ENCODE assay signal across 20 cellular contexts in genomic region chr9:77725820-77726219, GRCh38.
DNase-seq lines count a peak whose midpoint lies in the region; ATAC-seq and TF ChIP-seq lines count a peak whose summit lies in the region.
"Had no signal": no experiment of that assay in that cellular context is flagged by ENCODE, and none has a peak within 500 bp of the region (broad histone marks: within the 10 kb centered on the region; RNA-seq: fewer than 3 reads in every experiment).

No MANE protein-coding gene starts in this region.

- H3K4me3 ChIP-seq in GM23338 = no peak overlapping the region
- no peak overlapping the region for H3K4me3 ChIP-seq in CD8-positive, alpha-beta memory T cell (ENCODE audit: low read length)
- H3K4me3 ChIP-seq: ascending aorta, GM12878, heart right ventricle, right lobe of liver, suprapubic skin had no signal

- no peak overlapping the region for H2AFZ ChIP-seq in GM23338

- no peaks in the 10 kb centered on the region for H3K27me3 Mint-ChIP-seq in GM23338 (ENCODE audit: insufficient read depth, low read depth, poor library complexity)
- no peaks in the 10 kb centered on the region for H3K27me3 Mint-ChIP-seq in activated T-cell treated with anti-CD3 and anti-CD28 coated beads, Interleukin-2, amount 50 U/mL, for 4 hours (ENCODE audit: low read depth)
- no peaks in the 10 kb centered on the region for H3K27me3 Mint-ChIP-seq in naive thymus-derived CD8-positive, alpha-beta T cell
- no peaks in the 10 kb centered on the region for H3K27me3 Mint-ChIP-seq in CD8-positive, alpha-beta memory T cell
- H3K27me3 Mint-ChIP-seq: B cell had no signal

- H3K4me1 Mint-ChIP-seq in GM23338 = peaks cover 14% of the 10 kb centered on the region
- H3K4me1 Mint-ChIP-seq in activated T-cell treated with anti-CD3 and anti-CD28 coated beads, Interleukin-2, amount 50 U/mL, for 4 hours (ENCODE audit: low read depth) = peaks cover 32% of the 10 kb centered on the region
- peaks cover 6 to 26% (median 23%) of the 10 kb centered on the region in 4 donors for H3K4me1 Mint-ChIP-seq in naive thymus-derived CD8-positive, alpha-beta T cell
- peaks cover 0 to 12% (median 4%) of the 10 kb centered on the region in 3 donors for H3K4me1 Mint-ChIP-seq in CD8-positive, alpha-beta memory T cell
- H3K4me1 Mint-ChIP-seq: B cell had no signal

- no peaks in the 10 kb centered on the region for H3K9me3 Mint-ChIP-seq in GM23338
- H3K9me3 Mint-ChIP-seq in activated T-cell treated with anti-CD3 and anti-CD28 coated beads, Interleukin-2, amount 50 U/mL, for 4 hours = no peaks in the 10 kb centered on the region
- H3K9me3 Mint-ChIP-seq in naive thymus-derived CD8-positive, alpha-beta T cell = no peaks in the 10 kb centered on the region
- H3K9me3 Mint-ChIP-seq in CD8-positive, alpha-beta memory T cell = no peaks in the 10 kb centered on the region
- H3K9me3 Mint-ChIP-seq: HFFc6, immature natural killer cell had no signal

- H4K20me1 ChIP-seq in GM23338 (replicated peaks; ENCODE audit: insufficient read depth) = no peaks in the 10 kb centered on the region

- no peaks in the 10 kb centered on the region; the same call in 1 of the 2 replicates for H3K9me2 ChIP-seq in GM23338 (ENCODE audit: insufficient read depth)

- peaks cover 43% of the 10 kb centered on the region for H3K36me3 Mint-ChIP-seq in GM23338 (ENCODE audit: low read depth)
- peaks cover 43% of the 10 kb centered on the region for H3K36me3 Mint-ChIP-seq in activated T-cell treated with anti-CD3 and anti-CD28 coated beads, Interleukin-2, amount 50 U/mL, for 4 hours (ENCODE audit: insufficient read depth)
- peaks cover 18 to 75% (median 51%) of the 10 kb centered on the region in 3 donors for H3K36me3 Mint-ChIP-seq in naive thymus-derived CD8-positive, alpha-beta T cell
- peaks cover 4 to 51% (median 17%) of the 10 kb centered on the region in 3 donors for H3K36me3 Mint-ChIP-seq in CD8-positive, alpha-beta memory T cell

- H3K27me3 ChIP-seq in GM23338 (ENCODE audit: insufficient read depth) = no peaks in the 10 kb centered on the region
- H3K27me3 ChIP-seq in CD8-positive, alpha-beta memory T cell (ENCODE audit: insufficient read depth, low read length, poor library complexity, severe bottlenecking) = no peaks in the 10 kb centered on the region
- H3K27me3 ChIP-seq: ascending aorta, heart right ventricle, right lobe of liver, suprapubic skin had no signal

- ATAC-seq in activated CD4-positive, CD25-positive, alpha-beta regulatory T cell treated with anti-CD3 and anti-CD28 coated beads, Interleukin-2, amount 50 U/mL, for 24 hours = peak; percentile 30 to 41
- ATAC-seq in GM23338 (no peak), GM19452 (IDR thresholded peaks at IDR 0.05; ENCODE audit: unreplicated experiment) (no peak)
- ATAC-seq in activated T-cell treated with anti-CD3 and anti-CD28 coated beads, Interleukin-2, amount 50 U/mL, for 4 hours = peak; percentile 64 to 75
- peak in 1 of 2 donors; percentile 48 for ATAC-seq in naive thymus-derived CD8-positive, alpha-beta T cell
- ATAC-seq: GM12878, heart right ventricle, right lobe of liver had no signal

- H3K27ac ChIP-seq in GM23338 (ENCODE audit: low read depth) = no peak overlapping the region
- H3K27ac ChIP-seq in CD8-positive, alpha-beta memory T cell (ENCODE audit: low read depth, low read length) = no peak overlapping the region
- H3K27ac ChIP-seq: 22Rv1, ascending aorta, heart right ventricle, KMS-11, right lobe of liver, suprapubic skin had no signal

- H3K4me3 Mint-ChIP-seq in GM23338 = no peak overlapping the region
- no peak overlapping the region for H3K4me3 Mint-ChIP-seq in activated T-cell treated with anti-CD3 and anti-CD28 coated beads, Interleukin-2, amount 50 U/mL, for 4 hours
- peak overlapping the region in 2 of 10 donors; percentile 1 to 3 for H3K4me3 Mint-ChIP-seq in naive thymus-derived CD8-positive, alpha-beta T cell
- no peak overlapping the region for H3K4me3 Mint-ChIP-seq in CD8-positive, alpha-beta memory T cell
- H3K4me3 Mint-ChIP-seq: B cell, HFFc6, immature natural killer cell had no signal

- H3K36me3 ChIP-seq in GM23338 (ENCODE audit: insufficient read depth) = no peaks in the 10 kb centered on the region; the same call in 1 of the 2 replicates
- no peaks in the 10 kb centered on the region for H3K36me3 ChIP-seq in CD8-positive, alpha-beta memory T cell (ENCODE audit: insufficient read depth, low read length)

- peaks cover 5% of the 10 kb centered on the region for H3K4me1 ChIP-seq in GM23338 (ENCODE audit: insufficient read depth)
- no peaks in the 10 kb centered on the region for H3K4me1 ChIP-seq in CD8-positive, alpha-beta memory T cell (ENCODE audit: insufficient read depth, low read length)
- H3K4me1 ChIP-seq: heart right ventricle, right lobe of liver, suprapubic skin had no signal

- no peaks in the 10 kb centered on the region for H3K9me3 ChIP-seq in CD8-positive, alpha-beta memory T cell (ENCODE audit: low read length)
- H3K9me3 ChIP-seq: ascending aorta, right lobe of liver, suprapubic skin had no signal

- H3K4me2 ChIP-seq in GM23338 = no peak overlapping the region
- H3K4me2 ChIP-seq: KMS-11 had no signal

- POLR2A ChIA-PET in naive thymus-derived CD8-positive, alpha-beta T cell (lab: Charles Lee) = no interaction called here
- POLR2A ChIA-PET in CD8-positive, alpha-beta memory T cell (lab: Charles Lee) = no interaction called here

- H3K79me2 ChIP-seq in GM23338 (replicated peaks; ENCODE audit: insufficient read depth) = no peaks in the 10 kb centered on the region

- DNase-seq in activated CD4-positive, CD25-positive, alpha-beta regulatory T cell treated with anti-CD3 and anti-CD28 coated beads, Interleukin-2, amount 50 U/mL, for 72 hours = no peak
- DNase-seq in GM23338 (ENCODE audit: low spot score) (no peak), COLO829 (ENCODE audit: low spot score) (no peak)
- DNase-seq in activated T-cell treated with anti-CD3 and anti-CD28 coated beads, Interleukin-2, amount 50 U/mL, for 4 hours = no peak
- peak in 2 of 10 donors; percentile 4 to 21 for DNase-seq in naive thymus-derived CD8-positive, alpha-beta T cell
- no peak for DNase-seq in CD8-positive, alpha-beta memory T cell
- DNase-seq: heart right ventricle, HFFc6, immature natural killer cell, NCI-H69, right lobe of liver, SHP77 treated with DMSO at 0.1 percent for 48 hours had no signal

- CTCF ChIA-PET in CD8-positive, alpha-beta memory T cell (lab: Charles Lee) = no interaction called here

- peak overlapping the region; percentile 12; the same call in 1 of the 2 replicates for H3K27ac Mint-ChIP-seq in GM23338
- H3K27ac Mint-ChIP-seq in naive thymus-derived CD8-positive, alpha-beta T cell = peak overlapping the region in 9 of 10 donors; percentile 9 to 75 (median 33)
- no peak overlapping the region for H3K27ac Mint-ChIP-seq in CD8-positive, alpha-beta memory T cell
- H3K27ac Mint-ChIP-seq: B cell, HFFc6, immature natural killer cell had no signal

- TF ChIP-seq CTCF in GM23338 (conservative IDR thresholded peaks at IDR 0.05; ENCODE audit: low read depth in 2 of 2) = no peak

- H3F3A ChIP-seq in GM23338 (replicated peaks; ENCODE audit: low read depth) = no peaks in the 10 kb centered on the region

TF ChIP-seq in GM23338, 12 proteins besides CTCF, POLR2A, EP300 and RAD21:
- TF ChIP-seq EZH2 (IDR thresholded peaks at IDR 0.05; ENCODE audit: low read depth, unreplicated experiment) (no peak), POLR2AphosphoS5 (IDR thresholded peaks at IDR 0.05; ENCODE audit: low read depth) (no peak)
TF ChIP-seq in GM23338: peak in this region for 0.

Comparison
In these comparisons a context has a peak if more than half of its experiments do, and no peak if none do; other contexts are left out.
1. ATAC-seq: peak in activated CD4-positive, CD25-positive, alpha-beta regulatory T cell treated with anti-CD3 and anti-CD28 coated beads, Interleukin-2, amount 50 U/mL, for 24 hours (2 of 2) and activated T-cell treated with anti-CD3 and anti-CD28 coated beads, Interleukin-2, amount 50 U/mL, for 4 hours (2 of 2); none in GM23338 (single experiment) and GM19452 (single experiment).
2. H3K27ac Mint-ChIP-seq: peak in GM23338 (single experiment) and naive thymus-derived CD8-positive, alpha-beta T cell (9 of 10); none in CD8-positive, alpha-beta memory T cell (0 of 8).